29 cellular contexts compared by ENCODE assay signal in genomic region chr6:22788038-22788437, GRCh38.
"Had no signal": no experiment of that assay in that cellular context is flagged by ENCODE, and none has a peak within 500 bp of the region (broad histone marks: within the 10 kb centered on the region; RNA-seq: fewer than 3 reads in every experiment).

No MANE protein-coding gene starts in this region.

- H2AFZ ChIP-seq: parathyroid adenoma had no signal

- FAIRE-seq: small intestine, urothelium cell line had no signal

- DNase-seq: naive B cell; naive thymus-derived CD8-positive, alpha-beta T cell; nucleus accumbens; ovary; posterior cingulate gyrus; psoas muscle; right cardiac atrium; sigmoid colon; small intestine; stimulated activated CD4-positive, alpha-beta T cell treated with anti-CD3 and anti-CD28 coated beads, Interleukin-15, amount 100 ng/mL, for 24 hours; stimulated activated CD4-positive, alpha-beta T cell treated with anti-CD3 and anti-CD28 coated beads, Interleukin-2, amount 100 ng/mL, for 24 hours; stimulated activated CD4-positive, alpha-beta T cell treated with anti-CD3 and anti-CD28 coated beads, Interleukin-2, amount 100 ng/mL, for 48 hours; stimulated activated CD4-positive, alpha-beta T cell treated with anti-CD3 and anti-CD28 coated beads, Interleukin-4, amount 100 ng/mL, for 24 hours; stimulated activated naive B cell treated with anti-CD40 and anti-IgM and Interleukin-4, amounts not matched to agents 10 μg/mL and 1 μg/mL and 100 μg/mL, for 72 hours; stimulated activated naive CD4-positive, alpha-beta T cell treated with Interleukin-2 at 50 U/mL for 16 hours; stomach; thyroid gland; trophoblast cell; upper lobe of left lung had no signal

- H3K4me1 ChIP-seq: parathyroid adenoma, psoas muscle, stomach, upper lobe of left lung, vagina had no signal

- H3K36me3 ChIP-seq: neutrophil, ovary, sigmoid colon, stomach, thoracic aorta, thyroid gland, tibial nerve, upper lobe of left lung, vagina had no signal

- H3K27ac ChIP-seq: neutrophil, ovary, parathyroid adenoma, psoas muscle, sigmoid colon, stomach, thoracic aorta, thyroid gland, tibial nerve, upper lobe of left lung, vagina had no signal

- H3K27me3 Mint-ChIP-seq: naive B cell; naive thymus-derived CD8-positive, alpha-beta T cell; natural killer cell treated with Interleukin-12 subunit alpha and Interleukin-12 subunit beta and Interleukin-15 and Interleukin-18, amount 100 ng/mL, for 72 hours; progenitor cell of endocrine pancreas; stimulated activated naive B cell treated with anti-CD40 and anti-IgM and Interleukin-4, amounts not matched to agents 10 μg/mL and 1 μg/mL and 100 μg/mL, for 72 hours; stimulated activated naive CD8-positive, alpha-beta T cell treated with anti-CD3 and anti-CD28 coated beads, Interleukin-15, Interleukin-2, amounts not matched to agents 100 ng/mL and 50 ng/mL, for 24 hours had no signal

- ATAC-seq: naive thymus-derived CD8-positive, alpha-beta T cell; natural killer cell treated with Interleukin-12 subunit alpha and Interleukin-12 subunit beta and Interleukin-15 and Interleukin-18, amount 100 ng/mL, for 72 hours; psoas muscle; right cardiac atrium; stimulated activated effector memory CD8-positive, alpha-beta T cell treated with anti-CD3 and anti-CD28 coated beads, Interleukin-12 subunit alpha, Interleukin-12 subunit beta, amount 100 ng/mL, for 72 hours; stimulated activated naive B cell treated with anti-CD40 and anti-IgM and Interleukin-4, amounts not matched to agents 10 μg/mL and 1 μg/mL and 100 μg/mL, for 72 hours had no signal

- H3K27me3 ChIP-seq: neutrophil, ovary, sigmoid colon, stomach, thyroid gland, tibial nerve, upper lobe of left lung, vagina had no signal

- H3K4me1 Mint-ChIP-seq: naive B cell; naive thymus-derived CD8-positive, alpha-beta T cell; stimulated activated effector memory CD8-positive, alpha-beta T cell treated with anti-CD3 and anti-CD28 coated beads, Interleukin-12 subunit alpha, Interleukin-12 subunit beta, amount 100 ng/mL, for 72 hours; stimulated activated naive B cell treated with anti-CD40 and anti-IgM and Interleukin-4, amounts not matched to agents 10 μg/mL and 1 μg/mL and 100 μg/mL, for 72 hours had no signal

- H3K9me3 ChIP-seq: neutrophil, ovary, sigmoid colon, thoracic aorta, thyroid gland, upper lobe of left lung, vagina had no signal

- H3K9ac ChIP-seq: parathyroid adenoma had no signal

- H3K4me3 Mint-ChIP-seq: naive B cell; naive thymus-derived CD8-positive, alpha-beta T cell; natural killer cell treated with Interleukin-12 subunit alpha and Interleukin-12 subunit beta and Interleukin-15 and Interleukin-18, amount 100 ng/mL, for 72 hours; stimulated activated effector memory CD8-positive, alpha-beta T cell treated with anti-CD3 and anti-CD28 coated beads, Interleukin-12 subunit alpha, Interleukin-12 subunit beta, amount 100 ng/mL, for 72 hours; stimulated activated naive B cell treated with anti-CD40 and anti-IgM and Interleukin-4, amounts not matched to agents 10 μg/mL and 1 μg/mL and 100 μg/mL, for 72 hours; stimulated activated naive CD8-positive, alpha-beta T cell treated with anti-CD3 and anti-CD28 coated beads, Interleukin-15, Interleukin-2, amounts not matched to agents 100 ng/mL and 50 ng/mL, for 24 hours had no signal

- H3K27ac Mint-ChIP-seq: naive B cell; naive thymus-derived CD8-positive, alpha-beta T cell; natural killer cell treated with Interleukin-12 subunit alpha and Interleukin-12 subunit beta and Interleukin-15 and Interleukin-18, amount 100 ng/mL, for 72 hours; progenitor cell of endocrine pancreas; stimulated activated effector memory CD8-positive, alpha-beta T cell treated with anti-CD3 and anti-CD28 coated beads, Interleukin-12 subunit alpha, Interleukin-12 subunit beta, amount 100 ng/mL, for 72 hours; stimulated activated naive B cell treated with anti-CD40 and anti-IgM and Interleukin-4, amounts not matched to agents 10 μg/mL and 1 μg/mL and 100 μg/mL, for 72 hours; stimulated activated naive CD8-positive, alpha-beta T cell treated with anti-CD3 and anti-CD28 coated beads, Interleukin-15, Interleukin-2, amounts not matched to agents 100 ng/mL and 50 ng/mL, for 24 hours had no signal

- H3K36me3 Mint-ChIP-seq: naive B cell; stimulated activated effector memory CD8-positive, alpha-beta T cell treated with anti-CD3 and anti-CD28 coated beads, Interleukin-12 subunit alpha, Interleukin-12 subunit beta, amount 100 ng/mL, for 72 hours; stimulated activated naive B cell treated with anti-CD40 and anti-IgM and Interleukin-4, amounts not matched to agents 10 μg/mL and 1 μg/mL and 100 μg/mL, for 72 hours had no signal

- H3K4me3 ChIP-seq: ovary, psoas muscle, sigmoid colon, stomach, thoracic aorta, thyroid gland, tibial nerve, upper lobe of left lung, vagina had no signal

- H3K79me2 ChIP-seq: parathyroid adenoma had no signal
